1 cellular context compared by ENCODE assay signal in the genomic region with DNA sequence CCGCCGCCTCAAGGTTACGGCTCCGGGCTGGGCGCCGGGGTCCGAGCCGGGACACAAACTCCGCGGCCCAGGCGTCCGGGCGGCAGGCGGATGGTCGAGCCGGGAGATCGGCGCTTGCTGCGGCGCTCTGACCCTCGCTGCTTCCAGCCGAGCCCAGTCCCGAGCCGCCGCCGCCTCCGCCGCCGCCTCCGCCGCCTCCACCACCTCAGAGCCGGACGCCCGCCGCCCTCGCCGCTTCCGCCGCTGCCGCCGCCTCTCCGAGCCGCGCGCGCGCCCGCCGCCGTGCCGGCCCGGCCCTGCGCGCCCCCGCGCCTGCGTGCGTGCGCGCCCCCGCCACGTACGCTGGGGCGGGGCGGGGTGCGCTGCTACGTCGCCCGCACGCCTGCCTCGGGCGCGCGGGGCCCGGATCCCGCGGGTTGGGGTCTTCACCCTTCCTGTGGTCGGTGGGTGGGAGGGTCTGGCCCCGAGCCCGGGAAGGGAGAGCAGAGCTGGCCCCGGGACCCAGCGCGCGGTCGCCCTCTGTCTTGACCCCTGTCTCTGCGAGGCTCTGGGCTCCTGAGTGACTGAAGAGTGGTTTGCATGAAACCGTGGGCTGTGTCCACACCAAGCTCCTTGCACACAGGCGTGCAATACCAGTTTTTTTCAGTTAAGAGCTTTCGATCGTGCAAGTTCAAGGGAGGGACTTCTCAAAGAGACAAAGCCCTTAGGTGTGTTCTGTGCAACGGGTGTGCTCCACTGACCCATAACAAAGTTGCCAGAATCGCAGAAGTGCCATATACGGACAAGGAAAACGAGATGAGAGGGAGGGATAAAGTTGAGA.
TF ChIP-seq lines count a peak whose summit lies in the region.

A gene (minus strand): TSS at position 256 of the 820 bp plus-strand sequence. CDS start 328 bp downstream, outside the sequence.

TF ChIP-seq in HepG2, 621 proteins besides CTCF, POLR2A, EP300 and RAD21 (continued from another document):
- TF ChIP-seq PPARG (CRISPR knock-in tag; conservative IDR thresholded peaks at IDR 0.05) (0 out of 2 replicates have a peak, but pooled peaks have one; percentile 10), SAP130 (CRISPR knock-in tag; IDR thresholded peaks at IDR 0.05; ENCODE audit: low read depth) (peak; percentile 59), HES4 (CRISPR knock-in tag; IDR thresholded peaks at IDR 0.05; ENCODE audit: borderline replicate concordance) (peak; percentile 56; the same call in 1 of the 2 replicates), ZBTB7A (CRISPR knock-in tag; IDR thresholded peaks at IDR 0.05) (peak; percentile 81), FOXC1 (CRISPR knock-in tag; IDR thresholded peaks at IDR 0.05; ENCODE audit: borderline replicate concordance) (peak; percentile 50; the same call in 1 of the 2 replicates), KDM5A (IDR thresholded peaks at IDR 0.05; ENCODE audit: borderline replicate concordance, low read length) (peak; percentile 70; the same call in 1 of the 2 replicates), ZFP82 (CRISPR knock-in tag; IDR thresholded peaks at IDR 0.05; ENCODE audit: borderline replicate concordance) (peak; percentile 43; the same call in 1 of the 2 replicates), HOXA3 (CRISPR knock-in tag; IDR thresholded peaks at IDR 0.05) (peak; percentile 33), MYC (CRISPR knock-in tag; IDR thresholded peaks at IDR 0.05; ENCODE audit: borderline replicate concordance) (peak; percentile 49; the same call in 1 of the 2 replicates), ELF3 (CRISPR knock-in tag; IDR thresholded peaks at IDR 0.05) (0 out of 2 replicates have a peak, but pooled peaks have one; percentile 28), FOSL2 (CRISPR knock-in tag; IDR thresholded peaks at IDR 0.05) (peak; percentile 30; the same call in 1 of the 2 replicates), MZF1 (CRISPR knock-in tag; IDR thresholded peaks at IDR 0.05; ENCODE audit: borderline replicate concordance) (no peak), ZNF879 (CRISPR knock-in tag; IDR thresholded peaks at IDR 0.05) (no peak), POLR2AphosphoS5 (IDR thresholded peaks at IDR 0.05; ENCODE audit: low read depth, low read length) (peak; percentile 83)
- TF ChIP-seq, protein P1, sequence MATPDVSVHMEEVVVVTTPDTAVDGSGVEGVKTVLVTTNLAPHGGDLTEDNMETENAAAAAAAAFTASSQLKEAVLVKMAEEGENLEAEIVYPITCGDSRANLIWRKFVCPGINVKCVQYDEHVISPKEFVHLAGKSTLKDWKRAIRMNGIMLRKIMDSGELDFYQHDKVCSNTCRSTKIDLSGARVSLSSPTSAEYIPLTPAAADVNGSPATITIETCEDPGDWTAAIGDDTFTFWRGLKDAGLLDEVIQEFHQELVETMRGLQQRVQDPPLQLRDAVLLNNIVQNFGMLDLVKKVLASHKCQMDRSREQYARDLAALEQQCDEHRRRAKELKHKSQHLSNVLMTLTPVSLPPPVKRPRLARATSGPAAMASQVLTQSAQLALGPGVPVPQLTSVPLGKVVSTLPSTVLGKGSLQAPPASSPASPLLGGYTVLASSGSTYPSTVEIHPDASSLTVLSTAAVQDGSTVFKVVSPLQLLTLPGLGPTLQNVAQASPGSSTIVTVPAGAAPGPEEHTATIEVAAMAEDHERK (CRISPR knock-in tag; IDR thresholded peaks at IDR 0.05; ENCODE audit: low read depth) = peak; percentile 89
- TF ChIP-seq, protein P2, sequence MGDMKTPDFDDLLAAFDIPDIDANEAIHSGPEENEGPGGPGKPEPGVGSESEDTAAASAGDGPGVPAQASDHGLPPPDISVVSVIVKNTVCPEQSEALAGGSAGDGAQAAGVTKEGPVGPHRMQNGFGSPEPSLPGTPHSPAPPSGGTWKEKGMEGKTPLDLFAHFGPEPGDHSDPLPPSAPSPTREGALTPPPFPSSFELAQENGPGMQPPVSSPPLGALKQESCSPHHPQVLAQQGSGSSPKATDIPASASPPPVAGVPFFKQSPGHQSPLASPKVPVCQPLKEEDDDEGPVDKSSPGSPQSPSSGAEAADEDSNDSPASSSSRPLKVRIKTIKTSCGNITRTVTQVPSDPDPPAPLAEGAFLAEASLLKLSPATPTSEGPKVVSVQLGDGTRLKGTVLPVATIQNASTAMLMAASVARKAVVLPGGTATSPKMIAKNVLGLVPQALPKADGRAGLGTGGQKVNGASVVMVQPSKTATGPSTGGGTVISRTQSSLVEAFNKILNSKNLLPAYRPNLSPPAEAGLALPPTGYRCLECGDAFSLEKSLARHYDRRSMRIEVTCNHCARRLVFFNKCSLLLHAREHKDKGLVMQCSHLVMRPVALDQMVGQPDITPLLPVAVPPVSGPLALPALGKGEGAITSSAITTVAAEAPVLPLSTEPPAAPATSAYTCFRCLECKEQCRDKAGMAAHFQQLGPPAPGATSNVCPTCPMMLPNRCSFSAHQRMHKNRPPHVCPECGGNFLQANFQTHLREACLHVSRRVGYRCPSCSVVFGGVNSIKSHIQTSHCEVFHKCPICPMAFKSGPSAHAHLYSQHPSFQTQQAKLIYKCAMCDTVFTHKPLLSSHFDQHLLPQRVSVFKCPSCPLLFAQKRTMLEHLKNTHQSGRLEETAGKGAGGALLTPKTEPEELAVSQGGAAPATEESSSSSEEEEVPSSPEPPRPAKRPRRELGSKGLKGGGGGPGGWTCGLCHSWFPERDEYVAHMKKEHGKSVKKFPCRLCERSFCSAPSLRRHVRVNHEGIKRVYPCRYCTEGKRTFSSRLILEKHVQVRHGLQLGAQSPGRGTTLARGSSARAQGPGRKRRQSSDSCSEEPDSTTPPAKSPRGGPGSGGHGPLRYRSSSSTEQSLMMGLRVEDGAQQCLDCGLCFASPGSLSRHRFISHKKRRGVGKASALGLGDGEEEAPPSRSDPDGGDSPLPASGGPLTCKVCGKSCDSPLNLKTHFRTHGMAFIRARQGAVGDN (CRISPR knock-in tag; IDR thresholded peaks at IDR 0.05) = peak; percentile 75
- TF ChIP-seq, protein P3, sequence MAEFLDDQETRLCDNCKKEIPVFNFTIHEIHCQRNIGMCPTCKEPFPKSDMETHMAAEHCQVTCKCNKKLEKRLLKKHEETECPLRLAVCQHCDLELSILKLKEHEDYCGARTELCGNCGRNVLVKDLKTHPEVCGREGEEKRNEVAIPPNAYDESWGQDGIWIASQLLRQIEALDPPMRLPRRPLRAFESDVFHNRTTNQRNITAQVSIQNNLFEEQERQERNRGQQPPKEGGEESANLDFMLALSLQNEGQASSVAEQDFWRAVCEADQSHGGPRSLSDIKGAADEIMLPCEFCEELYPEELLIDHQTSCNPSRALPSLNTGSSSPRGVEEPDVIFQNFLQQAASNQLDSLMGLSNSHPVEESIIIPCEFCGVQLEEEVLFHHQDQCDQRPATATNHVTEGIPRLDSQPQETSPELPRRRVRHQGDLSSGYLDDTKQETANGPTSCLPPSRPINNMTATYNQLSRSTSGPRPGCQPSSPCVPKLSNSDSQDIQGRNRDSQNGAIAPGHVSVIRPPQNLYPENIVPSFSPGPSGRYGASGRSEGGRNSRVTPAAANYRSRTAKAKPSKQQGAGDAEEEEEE (CRISPR knock-in tag; IDR thresholded peaks at IDR 0.05; ENCODE audit: borderline replicate concordance) = no peak
- TF ChIP-seq, protein P4, sequence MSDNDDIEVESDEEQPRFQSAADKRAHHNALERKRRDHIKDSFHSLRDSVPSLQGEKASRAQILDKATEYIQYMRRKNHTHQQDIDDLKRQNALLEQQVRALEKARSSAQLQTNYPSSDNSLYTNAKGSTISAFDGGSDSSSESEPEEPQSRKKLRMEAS (IDR thresholded peaks at IDR 0.05) = peak; percentile 59
